Comparison of ENCODE assay signal across 1 cellular context in the genomic region with DNA sequence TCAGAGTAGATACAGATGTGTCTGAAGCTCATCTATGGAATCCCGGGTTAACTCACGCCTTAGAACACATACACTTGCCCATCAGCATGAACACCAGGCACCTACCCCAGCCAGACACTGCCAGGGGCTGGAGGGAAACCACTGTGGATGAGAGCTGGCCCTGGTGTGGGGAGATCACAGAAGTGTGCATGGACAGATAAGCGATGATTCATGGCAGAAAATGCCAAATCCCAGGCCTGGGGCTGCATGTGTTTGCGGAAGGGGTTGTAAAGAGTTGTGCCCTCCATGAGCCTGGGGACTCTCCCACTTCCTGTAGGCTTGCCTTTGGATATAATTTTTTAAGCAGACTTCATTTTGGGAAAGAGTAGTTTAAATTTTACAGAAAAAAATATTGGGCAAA.
A peak's percentile ranks its signal among the peaks of the same experiment; 100 is the strongest.
TF ChIP-seq lines count a peak whose summit lies in the region.

No MANE protein-coding gene starts in this region.

TF ChIP-seq in K562, 482 proteins besides CTCF, POLR2A, EP300 and RAD21 (continued from another document and continues in another):
- TF ChIP-seq, protein P1, sequence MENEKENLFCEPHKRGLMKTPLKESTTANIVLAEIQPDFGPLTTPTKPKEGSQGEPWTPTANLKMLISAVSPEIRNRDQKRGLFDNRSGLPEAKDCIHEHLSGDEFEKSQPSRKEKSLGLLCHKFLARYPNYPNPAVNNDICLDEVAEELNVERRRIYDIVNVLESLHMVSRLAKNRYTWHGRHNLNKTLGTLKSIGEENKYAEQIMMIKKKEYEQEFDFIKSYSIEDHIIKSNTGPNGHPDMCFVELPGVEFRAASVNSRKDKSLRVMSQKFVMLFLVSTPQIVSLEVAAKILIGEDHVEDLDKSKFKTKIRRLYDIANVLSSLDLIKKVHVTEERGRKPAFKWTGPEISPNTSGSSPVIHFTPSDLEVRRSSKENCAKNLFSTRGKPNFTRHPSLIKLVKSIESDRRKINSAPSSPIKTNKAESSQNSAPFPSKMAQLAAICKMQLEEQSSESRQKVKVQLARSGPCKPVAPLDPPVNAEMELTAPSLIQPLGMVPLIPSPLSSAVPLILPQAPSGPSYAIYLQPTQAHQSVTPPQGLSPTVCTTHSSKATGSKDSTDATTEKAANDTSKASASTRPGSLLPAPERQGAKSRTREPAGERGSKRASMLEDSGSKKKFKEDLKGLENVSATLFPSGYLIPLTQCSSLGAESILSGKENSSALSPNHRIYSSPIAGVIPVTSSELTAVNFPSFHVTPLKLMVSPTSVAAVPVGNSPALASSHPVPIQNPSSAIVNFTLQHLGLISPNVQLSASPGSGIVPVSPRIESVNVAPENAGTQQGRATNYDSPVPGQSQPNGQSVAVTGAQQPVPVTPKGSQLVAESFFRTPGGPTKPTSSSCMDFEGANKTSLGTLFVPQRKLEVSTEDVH (IDR thresholded peaks at IDR 0.05; ENCODE audit: low read depth, partially characterized antibody), result no peak
- no peak for TF ChIP-seq ZZZ3 (IDR thresholded peaks at IDR 0.05)
- no peak for TF ChIP-seq ZNF316 (IDR thresholded peaks at IDR 0.05)
- peak; percentile 41; the same call in 1 of the 2 replicates for TF ChIP-seq TEAD4 (IDR thresholded peaks at IDR 0.05; ENCODE audit: low read length)
- no peak for TF ChIP-seq TEAD4 (CRISPR knock-in tag; IDR thresholded peaks at IDR 0.05; ENCODE audit: borderline replicate concordance)
- TF ChIP-seq ZKSCAN3 (CRISPR knock-in tag; IDR thresholded peaks at IDR 0.05), result no peak
- TF ChIP-seq TCF3 (CRISPR knock-in tag; IDR thresholded peaks at IDR 0.05), result peak; percentile 44
- TF ChIP-seq, protein P2, sequence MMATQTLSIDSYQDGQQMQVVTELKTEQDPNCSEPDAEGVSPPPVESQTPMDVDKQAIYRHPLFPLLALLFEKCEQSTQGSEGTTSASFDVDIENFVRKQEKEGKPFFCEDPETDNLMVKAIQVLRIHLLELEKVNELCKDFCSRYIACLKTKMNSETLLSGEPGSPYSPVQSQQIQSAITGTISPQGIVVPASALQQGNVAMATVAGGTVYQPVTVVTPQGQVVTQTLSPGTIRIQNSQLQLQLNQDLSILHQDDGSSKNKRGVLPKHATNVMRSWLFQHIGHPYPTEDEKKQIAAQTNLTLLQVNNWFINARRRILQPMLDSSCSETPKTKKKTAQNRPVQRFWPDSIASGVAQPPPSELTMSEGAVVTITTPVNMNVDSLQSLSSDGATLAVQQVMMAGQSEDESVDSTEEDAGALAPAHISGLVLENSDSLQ (IDR thresholded peaks at IDR 0.05), result no peak
- peak; percentile 59 for TF ChIP-seq ARID1B (IDR thresholded peaks at IDR 0.05)
- TF ChIP-seq ZNF175 (CRISPR knock-in tag; IDR thresholded peaks at IDR 0.05; ENCODE audit: low read depth), result no peak
- TF ChIP-seq, protein P3, sequence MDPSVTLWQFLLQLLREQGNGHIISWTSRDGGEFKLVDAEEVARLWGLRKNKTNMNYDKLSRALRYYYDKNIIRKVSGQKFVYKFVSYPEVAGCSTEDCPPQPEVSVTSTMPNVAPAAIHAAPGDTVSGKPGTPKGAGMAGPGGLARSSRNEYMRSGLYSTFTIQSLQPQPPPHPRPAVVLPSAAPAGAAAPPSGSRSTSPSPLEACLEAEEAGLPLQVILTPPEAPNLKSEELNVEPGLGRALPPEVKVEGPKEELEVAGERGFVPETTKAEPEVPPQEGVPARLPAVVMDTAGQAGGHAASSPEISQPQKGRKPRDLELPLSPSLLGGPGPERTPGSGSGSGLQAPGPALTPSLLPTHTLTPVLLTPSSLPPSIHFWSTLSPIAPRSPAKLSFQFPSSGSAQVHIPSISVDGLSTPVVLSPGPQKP (CRISPR knock-in tag; IDR thresholded peaks at IDR 0.05), result no peak
- TF ChIP-seq FOXM1 (IDR thresholded peaks at IDR 0.05; ENCODE audit: low read depth), result no peak
- no peak for TF ChIP-seq FOXM1 (CRISPR knock-in tag; IDR thresholded peaks at IDR 0.05; ENCODE audit: low read depth)
- TF ChIP-seq ZNF12 (CRISPR knock-in tag; IDR thresholded peaks at IDR 0.05), result no peak
- TF ChIP-seq DMBX1 (CRISPR knock-in tag; IDR thresholded peaks at IDR 0.05; ENCODE audit: borderline replicate concordance), result no peak
- TF ChIP-seq TGIF2 (CRISPR knock-in tag; IDR thresholded peaks at IDR 0.05), result no peak
- TF ChIP-seq CBFA2T2 (conservative IDR thresholded peaks at IDR 0.05), result peak; percentile 35
- TF ChIP-seq MEIS2 (IDR thresholded peaks at IDR 0.05; ENCODE audit: partially characterized antibody), result peak; percentile 39
- TF ChIP-seq, protein P4, sequence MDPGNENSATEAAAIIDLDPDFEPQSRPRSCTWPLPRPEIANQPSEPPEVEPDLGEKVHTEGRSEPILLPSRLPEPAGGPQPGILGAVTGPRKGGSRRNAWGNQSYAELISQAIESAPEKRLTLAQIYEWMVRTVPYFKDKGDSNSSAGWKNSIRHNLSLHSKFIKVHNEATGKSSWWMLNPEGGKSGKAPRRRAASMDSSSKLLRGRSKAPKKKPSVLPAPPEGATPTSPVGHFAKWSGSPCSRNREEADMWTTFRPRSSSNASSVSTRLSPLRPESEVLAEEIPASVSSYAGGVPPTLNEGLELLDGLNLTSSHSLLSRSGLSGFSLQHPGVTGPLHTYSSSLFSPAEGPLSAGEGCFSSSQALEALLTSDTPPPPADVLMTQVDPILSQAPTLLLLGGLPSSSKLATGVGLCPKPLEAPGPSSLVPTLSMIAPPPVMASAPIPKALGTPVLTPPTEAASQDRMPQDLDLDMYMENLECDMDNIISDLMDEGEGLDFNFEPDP (CRISPR knock-in tag; IDR thresholded peaks at IDR 0.05), result no peak
- TF ChIP-seq TAL1 (IDR thresholded peaks at IDR 0.05), result peak; percentile 41; the same call in 1 of the 2 replicates
- no peak for TF ChIP-seq ZNF263 (CRISPR knock-in tag; IDR thresholded peaks at IDR 0.05; ENCODE audit: borderline replicate concordance)
- no peak for TF ChIP-seq RBBP5 (IDR thresholded peaks at IDR 0.05; ENCODE audit: borderline replicate concordance, insufficient read depth, low read length, poor library complexity, severe bottlenecking)
- TF ChIP-seq, protein P5, sequence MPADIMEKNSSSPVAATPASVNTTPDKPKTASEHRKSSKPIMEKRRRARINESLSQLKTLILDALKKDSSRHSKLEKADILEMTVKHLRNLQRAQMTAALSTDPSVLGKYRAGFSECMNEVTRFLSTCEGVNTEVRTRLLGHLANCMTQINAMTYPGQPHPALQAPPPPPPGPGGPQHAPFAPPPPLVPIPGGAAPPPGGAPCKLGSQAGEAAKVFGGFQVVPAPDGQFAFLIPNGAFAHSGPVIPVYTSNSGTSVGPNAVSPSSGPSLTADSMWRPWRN (IDR thresholded peaks at IDR 0.05; ENCODE audit: low read depth), result no peak
- TF ChIP-seq ZNF23 (CRISPR knock-in tag; IDR thresholded peaks at IDR 0.05), result no peak
- no peak for TF ChIP-seq SRSF9 (IDR thresholded peaks at IDR 0.05; ENCODE audit: borderline replicate concordance, low read depth, low read length)
- no peak for TF ChIP-seq ASH1L (IDR thresholded peaks at IDR 0.05; ENCODE audit: borderline replicate concordance, low read depth, partially characterized antibody)
- TF ChIP-seq SAFB (IDR thresholded peaks at IDR 0.05; ENCODE audit: borderline replicate concordance, low read depth, low read length), result no peak
- TF ChIP-seq, protein P6, sequence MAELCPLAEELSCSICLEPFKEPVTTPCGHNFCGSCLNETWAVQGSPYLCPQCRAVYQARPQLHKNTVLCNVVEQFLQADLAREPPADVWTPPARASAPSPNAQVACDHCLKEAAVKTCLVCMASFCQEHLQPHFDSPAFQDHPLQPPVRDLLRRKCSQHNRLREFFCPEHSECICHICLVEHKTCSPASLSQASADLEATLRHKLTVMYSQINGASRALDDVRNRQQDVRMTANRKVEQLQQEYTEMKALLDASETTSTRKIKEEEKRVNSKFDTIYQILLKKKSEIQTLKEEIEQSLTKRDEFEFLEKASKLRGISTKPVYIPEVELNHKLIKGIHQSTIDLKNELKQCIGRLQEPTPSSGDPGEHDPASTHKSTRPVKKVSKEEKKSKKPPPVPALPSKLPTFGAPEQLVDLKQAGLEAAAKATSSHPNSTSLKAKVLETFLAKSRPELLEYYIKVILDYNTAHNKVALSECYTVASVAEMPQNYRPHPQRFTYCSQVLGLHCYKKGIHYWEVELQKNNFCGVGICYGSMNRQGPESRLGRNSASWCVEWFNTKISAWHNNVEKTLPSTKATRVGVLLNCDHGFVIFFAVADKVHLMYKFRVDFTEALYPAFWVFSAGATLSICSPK (IDR thresholded peaks at IDR 0.05; ENCODE audit: borderline replicate concordance), result no peak
- TF ChIP-seq, protein P7, sequence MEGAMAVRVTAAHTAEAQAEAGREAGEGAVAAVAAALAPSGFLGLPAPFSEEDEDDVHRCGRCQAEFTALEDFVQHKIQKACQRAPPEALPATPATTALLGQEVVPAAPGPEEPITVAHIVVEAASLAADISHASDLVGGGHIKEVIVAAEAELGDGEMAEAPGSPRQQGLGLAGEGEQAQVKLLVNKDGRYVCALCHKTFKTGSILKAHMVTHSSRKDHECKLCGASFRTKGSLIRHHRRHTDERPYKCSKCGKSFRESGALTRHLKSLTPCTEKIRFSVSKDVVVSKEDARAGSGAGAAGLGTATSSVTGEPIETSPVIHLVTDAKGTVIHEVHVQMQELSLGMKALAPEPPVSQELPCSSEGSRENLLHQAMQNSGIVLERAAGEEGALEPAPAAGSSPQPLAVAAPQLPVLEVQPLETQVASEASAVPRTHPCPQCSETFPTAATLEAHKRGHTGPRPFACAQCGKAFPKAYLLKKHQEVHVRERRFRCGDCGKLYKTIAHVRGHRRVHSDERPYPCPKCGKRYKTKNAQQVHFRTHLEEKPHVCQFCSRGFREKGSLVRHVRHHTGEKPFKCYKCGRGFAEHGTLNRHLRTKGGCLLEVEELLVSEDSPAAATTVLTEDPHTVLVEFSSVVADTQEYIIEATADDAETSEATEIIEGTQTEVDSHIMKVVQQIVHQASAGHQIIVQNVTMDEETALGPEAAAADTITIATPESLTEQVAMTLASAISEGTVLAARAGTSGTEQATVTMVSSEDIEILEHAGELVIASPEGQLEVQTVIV (CRISPR knock-in tag; IDR thresholded peaks at IDR 0.05; ENCODE audit: borderline replicate concordance), result no peak
- no peak for TF ChIP-seq PRPF4 (IDR thresholded peaks at IDR 0.05; ENCODE audit: insufficient read depth, low read depth, low read length, poor library complexity, severe bottlenecking)
- TF ChIP-seq CSDE1 (IDR thresholded peaks at IDR 0.05), result no peak
- no peak for TF ChIP-seq CREBBP (IDR thresholded peaks at IDR 0.05; ENCODE audit: low read depth, low read length)
- TF ChIP-seq MECOM (CRISPR knock-in tag; IDR thresholded peaks at IDR 0.05), result no peak
- no peak for TF ChIP-seq STAT5B (CRISPR knock-in tag; IDR thresholded peaks at IDR 0.05)
- no peak for TF ChIP-seq ZBED1 (IDR thresholded peaks at IDR 0.05)
- TF ChIP-seq C11orf30 (IDR thresholded peaks at IDR 0.05; ENCODE audit: low read depth), result no peak
- no peak for TF ChIP-seq KDM5B (IDR thresholded peaks at IDR 0.05; ENCODE audit: insufficient replicate concordance, low read depth, low read length)
- no peak for TF ChIP-seq POU5F1 (IDR thresholded peaks at IDR 0.05; ENCODE audit: borderline replicate concordance, low read depth, low read length, partially characterized antibody)
- TF ChIP-seq CBFA2T3 (IDR thresholded peaks at IDR 0.05), result peak; percentile 54
- TF ChIP-seq STAT5A (IDR thresholded peaks at IDR 0.05; ENCODE audit: borderline replicate concordance, low read length), result no peak
- TF ChIP-seq SMARCA5 (IDR thresholded peaks at IDR 0.05), result no peak
- no peak for TF ChIP-seq MCM3 (IDR thresholded peaks at IDR 0.05)
- TF ChIP-seq CTBP1 (IDR thresholded peaks at IDR 0.05; ENCODE audit: borderline replicate concordance), result no peak
- TF ChIP-seq ZNF347 (CRISPR knock-in tag; IDR thresholded peaks at IDR 0.05; ENCODE audit: low read depth), result no peak
- no peak for TF ChIP-seq RCOR1 (IDR thresholded peaks at IDR 0.05; ENCODE audit: borderline replicate concordance in 1 of 2, low read depth in 2 of 2, low read length in 2 of 2)
- TF ChIP-seq ZNF561 (CRISPR knock-in tag; conservative IDR thresholded peaks at IDR 0.05), result no peak
- TF ChIP-seq, protein P8, sequence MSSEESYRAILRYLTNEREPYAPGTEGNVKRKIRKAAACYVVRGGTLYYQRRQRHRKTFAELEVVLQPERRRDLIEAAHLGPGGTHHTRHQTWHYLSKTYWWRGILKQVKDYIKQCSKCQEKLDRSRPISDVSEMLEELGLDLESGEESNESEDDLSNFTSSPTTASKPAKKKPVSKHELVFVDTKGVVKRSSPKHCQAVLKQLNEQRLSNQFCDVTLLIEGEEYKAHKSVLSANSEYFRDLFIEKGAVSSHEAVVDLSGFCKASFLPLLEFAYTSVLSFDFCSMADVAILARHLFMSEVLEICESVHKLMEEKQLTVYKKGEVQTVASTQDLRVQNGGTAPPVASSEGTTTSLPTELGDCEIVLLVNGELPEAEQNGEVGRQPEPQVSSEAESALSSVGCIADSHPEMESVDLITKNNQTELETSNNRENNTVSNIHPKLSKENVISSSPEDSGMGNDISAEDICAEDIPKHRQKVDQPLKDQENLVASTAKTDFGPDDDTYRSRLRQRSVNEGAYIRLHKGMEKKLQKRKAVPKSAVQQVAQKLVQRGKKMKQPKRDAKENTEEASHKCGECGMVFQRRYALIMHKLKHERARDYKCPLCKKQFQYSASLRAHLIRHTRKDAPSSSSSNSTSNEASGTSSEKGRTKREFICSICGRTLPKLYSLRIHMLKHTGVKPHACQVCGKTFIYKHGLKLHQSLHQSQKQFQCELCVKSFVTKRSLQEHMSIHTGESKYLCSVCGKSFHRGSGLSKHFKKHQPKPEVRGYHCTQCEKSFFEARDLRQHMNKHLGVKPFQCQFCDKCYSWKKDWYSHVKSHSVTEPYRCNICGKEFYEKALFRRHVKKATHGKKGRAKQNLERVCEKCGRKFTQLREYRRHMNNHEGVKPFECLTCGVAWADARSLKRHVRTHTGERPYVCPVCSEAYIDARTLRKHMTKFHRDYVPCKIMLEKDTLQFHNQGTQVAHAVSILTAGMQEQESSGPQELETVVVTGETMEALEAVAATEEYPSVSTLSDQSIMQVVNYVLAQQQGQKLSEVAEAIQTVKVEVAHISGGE (CRISPR knock-in tag; IDR thresholded peaks at IDR 0.05), result no peak
- no peak for TF ChIP-seq KAT8 (IDR thresholded peaks at IDR 0.05; ENCODE audit: low read depth)
- TF ChIP-seq, protein P9, sequence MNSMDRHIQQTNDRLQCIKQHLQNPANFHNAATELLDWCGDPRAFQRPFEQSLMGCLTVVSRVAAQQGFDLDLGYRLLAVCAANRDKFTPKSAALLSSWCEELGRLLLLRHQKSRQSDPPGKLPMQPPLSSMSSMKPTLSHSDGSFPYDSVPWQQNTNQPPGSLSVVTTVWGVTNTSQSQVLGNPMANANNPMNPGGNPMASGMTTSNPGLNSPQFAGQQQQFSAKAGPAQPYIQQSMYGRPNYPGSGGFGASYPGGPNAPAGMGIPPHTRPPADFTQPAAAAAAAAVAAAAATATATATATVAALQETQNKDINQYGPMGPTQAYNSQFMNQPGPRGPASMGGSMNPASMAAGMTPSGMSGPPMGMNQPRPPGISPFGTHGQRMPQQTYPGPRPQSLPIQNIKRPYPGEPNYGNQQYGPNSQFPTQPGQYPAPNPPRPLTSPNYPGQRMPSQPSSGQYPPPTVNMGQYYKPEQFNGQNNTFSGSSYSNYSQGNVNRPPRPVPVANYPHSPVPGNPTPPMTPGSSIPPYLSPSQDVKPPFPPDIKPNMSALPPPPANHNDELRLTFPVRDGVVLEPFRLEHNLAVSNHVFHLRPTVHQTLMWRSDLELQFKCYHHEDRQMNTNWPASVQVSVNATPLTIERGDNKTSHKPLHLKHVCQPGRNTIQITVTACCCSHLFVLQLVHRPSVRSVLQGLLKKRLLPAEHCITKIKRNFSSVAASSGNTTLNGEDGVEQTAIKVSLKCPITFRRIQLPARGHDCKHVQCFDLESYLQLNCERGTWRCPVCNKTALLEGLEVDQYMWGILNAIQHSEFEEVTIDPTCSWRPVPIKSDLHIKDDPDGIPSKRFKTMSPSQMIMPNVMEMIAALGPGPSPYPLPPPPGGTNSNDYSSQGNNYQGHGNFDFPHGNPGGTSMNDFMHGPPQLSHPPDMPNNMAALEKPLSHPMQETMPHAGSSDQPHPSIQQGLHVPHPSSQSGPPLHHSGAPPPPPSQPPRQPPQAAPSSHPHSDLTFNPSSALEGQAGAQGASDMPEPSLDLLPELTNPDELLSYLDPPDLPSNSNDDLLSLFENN (IDR thresholded peaks at IDR 0.05; ENCODE audit: low read depth in 2 of 2, low read length in 2 of 2), result no peak
